8 cellular contexts compared by ENCODE assay signal in genomic region chr15:92903588-92903955, GRCh38. TPM values are rescaled to one million over a fixed set of nuclear protein-coding genes. Genes with fewer than 3 reads are reported as not detected.
DNase-seq lines count a peak whose midpoint lies in the region; ATAC-seq and TF ChIP-seq lines count a peak whose summit lies in the region.

No MANE protein-coding gene starts in this region.

- H3K9ac ChIP-seq in NT2/D1 (ENCODE audit: insufficient read length, low read depth) (peak overlapping the region; percentile 80), neuronal stem cell (ENCODE audit: low read depth, low read length, poor library complexity) (no peak overlapping the region)

- no peaks in the 10 kb centered on the region for H3K79me1 ChIP-seq in neuronal stem cell (ENCODE audit: low read depth, low read length)

- H4K8ac ChIP-seq in neuronal stem cell (ENCODE audit: low read depth, low read length) = no peak overlapping the region

- H3K14ac ChIP-seq in neuronal stem cell (ENCODE audit: low read length) = no peak overlapping the region

- no peak overlapping the region for H2BK120ac ChIP-seq in neuronal stem cell (ENCODE audit: low read depth, low read length)

- H3K27ac ChIP-seq in CD8-positive, alpha-beta T cell (ENCODE audit: low read depth, low read length) = peak overlapping the region; percentile 99
- H3K27ac ChIP-seq in neuronal stem cell (replicated peaks; ENCODE audit: low read length) = peak overlapping the region; percentile 99

- CTCF ChIA-PET in CD8-positive, alpha-beta T cell (lab: Charles Lee) = interaction anchor here (1.0 to 4.7 kb wide), 5 partner anchors 9 to 95 kb away, joined by 3 to 33 read pairs (median 3); no protein-coding TSS in a partner anchor

- TF ChIP-seq CTCF in CD8-positive, alpha-beta T cell (IDR thresholded peaks at IDR 0.05) = no peak

- no peak overlapping the region for H3K18ac ChIP-seq in neuronal stem cell (ENCODE audit: low read length)

- no peak overlapping the region for H4K91ac ChIP-seq in neuronal stem cell (ENCODE audit: low read depth, low read length, poor library complexity)

- DNase-seq in CD8-positive, alpha-beta T cell = no peak
- DNase-seq in NT2/D1 (ENCODE audit: low read depth, low spot score) = no peak
- DNase-seq in effector memory CD8-positive, alpha-beta T cell = no peak
- no peak for DNase-seq in neuronal stem cell (ENCODE audit: low spot score)
- DNase-seq in HK-2 (ENCODE audit: unreplicated experiment) = no peak
- no peak for DNase-seq in NCI-H1417 treated with DMSO at 0.1 percent for 48 hours (lab: John Stamatoyannopoulos, UW)
- no peak for DNase-seq in glomerular visceral epithelial cell (ENCODE audit: extremely low spot score)

- peak overlapping the region; percentile 88 for H3K4me3 ChIP-seq in CD8-positive, alpha-beta T cell (ENCODE audit: low read depth, low read length)
- H3K4me3 ChIP-seq in NT2/D1 (ENCODE audit: insufficient read length, low read depth) = peak overlapping the region; percentile 36
- H3K4me3 ChIP-seq in neuronal stem cell (ENCODE audit: low read length in 2 of 2) = peak overlapping the region; percentile 75

- peak overlapping the region; percentile 67 for H3K4me2 ChIP-seq in neuronal stem cell (ENCODE audit: insufficient read depth, low read length, poor library complexity, severe bottlenecking)

- H2BK15ac ChIP-seq in neuronal stem cell (ENCODE audit: low read length) = no peak overlapping the region

- H2AK5ac ChIP-seq in neuronal stem cell (ENCODE audit: low read depth, low read length) = no peak overlapping the region

- no CpG with 5 or more reads among the region's 8 CpGs for WGBS in neuronal stem cell (ENCODE audit: extremely low coverage in 2 of 2, insufficient read length in 2 of 2, insufficient replicate concordance in 1 of 2), 2 donors

- H3K27ac Mint-ChIP-seq in CD8-positive, alpha-beta T cell = peak overlapping the region; percentile 99
- peak overlapping the region; percentile 99 to 100 for H3K27ac Mint-ChIP-seq in effector memory CD8-positive, alpha-beta T cell

- H3K4me1 ChIP-seq in CD8-positive, alpha-beta T cell (ENCODE audit: insufficient read depth, low read length) = peaks cover 60% of the 10 kb centered on the region
- no peaks in the 10 kb centered on the region for H3K4me1 ChIP-seq in NT2/D1 (ENCODE audit: insufficient read depth, insufficient read length)
- peaks cover 6 to 20% of the 10 kb centered on the region in 2 donors for H3K4me1 ChIP-seq in neuronal stem cell (ENCODE audit: control insufficient read depth in 2 of 2, insufficient read depth in 1 of 2, low read depth in 1 of 2, low read length in 2 of 2)

- POLR2A ChIA-PET in CD8-positive, alpha-beta T cell (lab: Charles Lee) = interaction anchor here (1.0 to 10.1 kb wide), 10 partner anchors 9 to 102 kb away, joined by 3 to 319 read pairs (median 10); no protein-coding TSS in a partner anchor

- peaks cover 7% of the 10 kb centered on the region for H3K9me3 Mint-ChIP-seq in CD8-positive, alpha-beta T cell
- H3K9me3 Mint-ChIP-seq in effector memory CD8-positive, alpha-beta T cell = peaks cover 2 to 10% of the 10 kb centered on the region in 2 donors

- no peak overlapping the region for H3K4ac ChIP-seq in neuronal stem cell (ENCODE audit: low read length)

- H2BK12ac ChIP-seq in neuronal stem cell (ENCODE audit: low read length) = no peak overlapping the region

- ATAC-seq in CD8-positive, alpha-beta T cell = no peak
- ATAC-seq in effector memory CD8-positive, alpha-beta T cell (replicated peaks) = no peak
- no peak for ATAC-seq in GM19467 (IDR thresholded peaks at IDR 0.05; ENCODE audit: unreplicated experiment)

- H3K36me3 Mint-ChIP-seq in CD8-positive, alpha-beta T cell = peaks cover 63% of the 10 kb centered on the region
- peaks cover 82% of the 10 kb centered on the region for H3K36me3 Mint-ChIP-seq in effector memory CD8-positive, alpha-beta T cell (ENCODE audit: insufficient read depth)

- H3K4me1 Mint-ChIP-seq in CD8-positive, alpha-beta T cell (ENCODE audit: low read depth) = peaks cover 59% of the 10 kb centered on the region
- H3K4me1 Mint-ChIP-seq in effector memory CD8-positive, alpha-beta T cell (ENCODE audit: low read depth in 2 of 2) = peaks cover 51 to 65% of the 10 kb centered on the region in 2 donors

- no peak overlapping the region for H2AFZ ChIP-seq in neuronal stem cell (ENCODE audit: low read length)

- no peaks in the 10 kb centered on the region for H3K27me3 ChIP-seq in CD8-positive, alpha-beta T cell (ENCODE audit: insufficient read depth, low read length)
- no peaks in the 10 kb centered on the region for H3K27me3 ChIP-seq in NT2/D1 (ENCODE audit: insufficient read depth, insufficient read length)
- H3K27me3 ChIP-seq in neuronal stem cell (ENCODE audit: control insufficient read depth in 3 of 3, insufficient read depth in 3 of 3, low read depth in 1 of 3, low read length in 3 of 3) = no peaks in the 10 kb centered on the region

- no peak overlapping the region for H3K23ac ChIP-seq in neuronal stem cell (ENCODE audit: low read depth, low read length, poor library complexity)

- H3K27me3 Mint-ChIP-seq in CD8-positive, alpha-beta T cell (ENCODE audit: low read depth) = no peaks in the 10 kb centered on the region
- no peaks in the 10 kb centered on the region for H3K27me3 Mint-ChIP-seq in effector memory CD8-positive, alpha-beta T cell

- peak overlapping the region; percentile 94 for H3K4me3 Mint-ChIP-seq in CD8-positive, alpha-beta T cell
- H3K4me3 Mint-ChIP-seq in effector memory CD8-positive, alpha-beta T cell = peak overlapping the region; percentile 94 to 98

- no peak overlapping the region for H2BK5ac ChIP-seq in neuronal stem cell (ENCODE audit: low read length)

- no peaks in the 10 kb centered on the region for H3K36me3 ChIP-seq in CD8-positive, alpha-beta T cell (ENCODE audit: insufficient read depth, low read length)
- peaks cover 30% of the 10 kb centered on the region for H3K36me3 ChIP-seq in NT2/D1 (ENCODE audit: insufficient read depth, insufficient read length, low read length)
- H3K36me3 ChIP-seq in neuronal stem cell (replicated peaks in 1 of 2; ENCODE audit: control insufficient read depth in 2 of 2, insufficient read depth in 2 of 2, low read length in 2 of 2) = peaks cover 1 to 78% of the 10 kb centered on the region in 2 donors

- intact Hi-C loops in CD8-positive, alpha-beta T cell (cut with DNase I, micrococcal nuclease) = no loop called here

- H3K9me3 ChIP-seq in CD8-positive, alpha-beta T cell (ENCODE audit: low read length) = no peaks in the 10 kb centered on the region
- H3K9me3 ChIP-seq in NT2/D1 (ENCODE audit: insufficient read depth, low read length) (no peaks in the 10 kb centered on the region), neuronal stem cell (replicated peaks in 1 of 2; ENCODE audit: control insufficient read depth in 2 of 2, insufficient read depth in 1 of 2, low read depth in 1 of 2, low read length in 2 of 2) (no peaks in the 10 kb centered on the region)

RNA-seq across cellular contexts. Expression of gene CHD2, which starts 3.4 kb away (rescaled TPM):
- 100 to 1,000 TPM; 615 to 669 TPM for total RNA-seq in CD8-positive, alpha-beta T cell
- 63.3 TPM for polyA plus RNA-seq in neuronal stem cell (2013, experiment 1 of 2)
- polyA plus RNA-seq in neuronal stem cell (2013, experiment 2 of 2) = 62.8 TPM

Comparison
In these comparisons a context has a peak if more than half of its experiments do, and no peak if none do; other contexts are left out.
1. H3K4me3 ChIP-seq: peak in every context shown above with its lines; median percentile 88 in CD8-positive, alpha-beta T cell; 75 in neuronal stem cell; 36 in NT2/D1.